11 cellular contexts compared by ENCODE assay signal in the genomic region with DNA sequence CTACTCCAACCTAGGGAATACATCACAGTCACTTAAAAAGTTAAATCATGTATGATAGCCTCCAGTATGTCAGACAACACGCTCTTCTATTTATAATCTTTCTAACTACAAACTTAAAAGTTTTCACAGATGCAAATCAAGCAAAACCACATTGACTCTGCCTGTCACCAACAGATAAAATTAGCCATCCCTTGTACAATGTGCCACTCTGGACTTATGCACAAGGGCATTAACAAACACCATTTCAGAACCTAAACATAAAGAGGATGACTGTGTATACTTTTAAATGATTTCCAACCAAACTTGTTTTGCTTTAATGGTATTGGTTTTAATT. TPM values are rescaled to one million over a fixed set of nuclear protein-coding genes. Genes with fewer than 3 reads are reported as not detected.
DNase-seq lines count a peak whose midpoint lies in the region; ATAC-seq and TF ChIP-seq lines count a peak whose summit lies in the region.
"Had no signal": no experiment of that assay in that cellular context is flagged by ENCODE, and none has a peak within 500 bp of the region (broad histone marks: within the 10 kb centered on the region; RNA-seq: fewer than 3 reads in every experiment).

No MANE protein-coding gene starts in this region.

- H3K27ac ChIP-seq in DOHH2 (ENCODE audit: low read depth, low read length) (peak overlapping the region; percentile 96), SU-DHL-6 (ENCODE audit: low read depth, low read length) (peak overlapping the region; percentile 98), neural progenitor cell (no peak overlapping the region)
- H3K27ac ChIP-seq: dorsolateral prefrontal cortex, stomach had no signal

- H3K27me3 ChIP-seq in DOHH2 (ENCODE audit: control insufficient read depth, low read length): no peaks in the 10 kb centered on the region
- no peaks in the 10 kb centered on the region for H3K27me3 ChIP-seq in SU-DHL-6 (ENCODE audit: low read length)
- no peaks in the 10 kb centered on the region for H3K27me3 ChIP-seq in neural progenitor cell
- H3K27me3 ChIP-seq: dorsolateral prefrontal cortex, stomach had no signal

- peaks cover 99% of the 10 kb centered on the region for H3K79me2 ChIP-seq in DOHH2 (ENCODE audit: control insufficient read depth, low read length)
- H3K79me2 ChIP-seq in SU-DHL-6 (ENCODE audit: insufficient read depth, low read length): peaks cover 92% of the 10 kb centered on the region
- peaks cover 70% of the 10 kb centered on the region for H3K79me2 ChIP-seq in neural progenitor cell (ENCODE audit: low read depth)

- H3K9ac ChIP-seq in SU-DHL-6 (ENCODE audit: low read length) (peak overlapping the region; percentile 51), neural progenitor cell (no peak overlapping the region)

- H2AFZ ChIP-seq in SU-DHL-6 (ENCODE audit: low read depth, low read length, severe bottlenecking) (no peak overlapping the region), neural progenitor cell (replicated peaks) (no peak overlapping the region)

- H3K27me3 Mint-ChIP-seq in neural progenitor cell (ENCODE audit: insufficient read depth, low read depth): no peaks in the 10 kb centered on the region

- H3K9me3 ChIP-seq in DOHH2 (ENCODE audit: control insufficient read depth, insufficient read depth, low read length) (no peaks in the 10 kb centered on the region), SU-DHL-6 (ENCODE audit: insufficient read depth, low read length) (no peaks in the 10 kb centered on the region), neural progenitor cell (ENCODE audit: low read depth) (no peaks in the 10 kb centered on the region)
- H3K9me3 ChIP-seq: stomach had no signal

- H3K4me3 Mint-ChIP-seq in neural progenitor cell: no peak overlapping the region

- peaks cover 4% of the 10 kb centered on the region; the same call in 1 of the 2 replicates for H4K20me1 ChIP-seq in DOHH2 (ENCODE audit: control insufficient read depth, insufficient read depth, low read depth, low read length)
- H4K20me1 ChIP-seq in SU-DHL-6 (ENCODE audit: low read depth, low read length): peaks cover 15% of the 10 kb centered on the region; the same call in 1 of the 2 replicates
- H4K20me1 ChIP-seq in neural progenitor cell (ENCODE audit: low read depth): peaks cover 9% of the 10 kb centered on the region

- H3K27ac Mint-ChIP-seq in neural progenitor cell: no peak overlapping the region

- peak; percentile 36 for ATAC-seq in GM19397 (IDR thresholded peaks at IDR 0.05; ENCODE audit: unreplicated experiment)
- ATAC-seq in HG03025 (IDR thresholded peaks at IDR 0.05; ENCODE audit: low FRiP score, unreplicated experiment): peak; percentile 67

- H3K4me3 ChIP-seq in DOHH2 (ENCODE audit: low read length) (peak overlapping the region; percentile 71), SU-DHL-6 (ENCODE audit: insufficient read depth, low read length, poor library complexity, severe bottlenecking) (peak overlapping the region; percentile 45), neural progenitor cell (no peak overlapping the region)
- H3K4me3 ChIP-seq: dorsolateral prefrontal cortex, stomach had no signal

- H3K36me3 Mint-ChIP-seq in neural progenitor cell: no peaks in the 10 kb centered on the region

- H3K36me3 ChIP-seq in DOHH2 (ENCODE audit: control insufficient read depth, low read length) (peaks cover 4% of the 10 kb centered on the region), SU-DHL-6 (ENCODE audit: low read length) (0 out of 2 replicates have a peak, but pooled peaks cover 4% of the 10 kb centered on the region), neural progenitor cell (no peaks in the 10 kb centered on the region)
- H3K36me3 ChIP-seq: stomach had no signal

- no peak for DNase-seq in neural progenitor cell (ENCODE audit: low spot score)
- no peak for DNase-seq in activated T-cell treated with anti-CD3 and anti-CD28 coated beads, Interleukin-2, amount 50 U/mL, for 1 hour
- DNase-seq in LoVo (ENCODE audit: low spot score): no peak
- DNase-seq in activated CD4-positive, CD25-positive, alpha-beta regulatory T cell (lab: John Stamatoyannopoulos, UW): no peak
- DNase-seq: activated CD8-positive, alpha-beta memory T cell treated with anti-CD3 and anti-CD28 coated beads, Interleukin-2, amount 50 U/mL, for 4 hours; dorsolateral prefrontal cortex; stomach had no signal

- H3K9me2 ChIP-seq in DOHH2 (replicated peaks; ENCODE audit: control insufficient read depth, low read length) (no peaks in the 10 kb centered on the region), SU-DHL-6 (replicated peaks; ENCODE audit: insufficient read depth, low read length) (no peaks in the 10 kb centered on the region)

- H3K4me1 ChIP-seq in DOHH2 (ENCODE audit: control insufficient read depth, low read length) (peaks cover 98% of the 10 kb centered on the region), neural progenitor cell (peaks cover 4% of the 10 kb centered on the region)

- H3K4me1 Mint-ChIP-seq in neural progenitor cell: peaks cover 3% of the 10 kb centered on the region

- peaks cover 46% of the 10 kb centered on the region for H3F3A ChIP-seq in DOHH2 (ENCODE audit: control insufficient read depth, insufficient read depth)
- peaks cover 60% of the 10 kb centered on the region for H3F3A ChIP-seq in SU-DHL-6 (ENCODE audit: insufficient read depth)
- no peaks in the 10 kb centered on the region for H3F3A ChIP-seq in neural progenitor cell (ENCODE audit: low read depth)

- H3K9me3 Mint-ChIP-seq in neural progenitor cell: no peaks in the 10 kb centered on the region

- TF ChIP-seq CTCF in DOHH2 (IDR thresholded peaks at IDR 0.05; ENCODE audit: low read depth, low read length, poor library complexity, severe bottlenecking) (no peak), SU-DHL-6 (IDR thresholded peaks at IDR 0.05; ENCODE audit: insufficient read depth, low read length, poor library complexity, severe bottlenecking) (no peak), neural progenitor cell (IDR thresholded peaks at IDR 0.05) (no peak)

- H3K4me2 ChIP-seq in DOHH2 (ENCODE audit: low read length): peak overlapping the region; percentile 87
- H3K4me2 ChIP-seq in SU-DHL-6 (ENCODE audit: low read depth, low read length, poor library complexity, severe bottlenecking): peak overlapping the region; percentile 88
- no peak overlapping the region for H3K4me2 ChIP-seq in neural progenitor cell

RNA-seq across cellular contexts. Expression of gene ERP44, which starts 14.7 kb away (rescaled TPM):
- 12.0 and 18.0 TPM in 2 replicates for total RNA-seq in neural progenitor cell (ENCODE audit: low replicate concordance)

RNA-seq across cellular contexts. Expression of gene INVS, which starts 14.9 kb away (rescaled TPM):
- total RNA-seq in neural progenitor cell (ENCODE audit: low replicate concordance): 24.3 and 29.2 TPM in 2 replicates
